In the genomic region with DNA sequence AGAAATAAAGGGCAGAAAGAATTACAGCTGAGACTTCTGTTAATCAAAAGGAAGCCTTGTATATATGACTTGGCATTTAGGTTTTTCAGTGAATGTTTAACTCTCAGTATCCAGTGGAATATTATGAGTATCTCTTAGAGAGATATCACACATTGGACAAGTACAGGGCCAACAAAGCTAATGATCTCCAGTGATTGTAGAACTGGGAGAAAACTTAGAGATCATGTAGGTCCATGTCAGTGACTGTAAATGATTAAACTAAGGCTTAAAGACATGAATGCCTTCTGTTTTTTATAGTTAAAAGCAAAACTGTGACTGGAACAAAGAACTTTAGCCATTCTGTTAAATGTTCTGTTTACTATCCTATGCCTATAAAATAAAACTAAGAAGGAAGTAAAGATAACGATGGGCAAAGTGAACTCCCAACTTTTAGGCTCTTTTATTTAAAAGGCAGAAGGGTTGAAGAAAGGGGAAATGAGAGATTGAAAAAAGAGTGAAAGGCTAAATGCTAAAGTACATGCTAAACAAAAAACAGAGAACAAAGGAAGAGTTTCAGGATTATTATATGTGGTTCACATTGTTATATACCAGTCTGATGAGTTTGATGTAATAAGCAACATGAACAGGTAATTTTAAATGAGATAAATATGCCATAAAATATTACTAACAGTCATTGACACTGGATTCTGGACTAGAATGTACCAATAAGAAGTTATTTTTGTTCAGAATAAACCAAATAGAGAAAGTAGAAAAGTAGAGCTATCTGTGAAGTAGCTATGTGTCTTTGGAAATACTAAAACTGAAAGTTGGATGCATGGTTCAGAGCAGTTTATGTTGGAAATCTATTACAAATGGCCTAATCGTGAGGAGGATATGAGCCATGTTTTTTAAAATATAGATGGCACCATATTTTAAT, we compare ENCODE assay signal across 11 cellular contexts. TPM values are rescaled to one million over a fixed set of nuclear protein-coding genes. Genes with fewer than 3 reads are reported as not detected.
A peak's percentile ranks its signal among the peaks of the same experiment; 100 is the strongest.
DNase-seq lines count a peak whose midpoint lies in the region; ATAC-seq, FAIRE-seq and TF ChIP-seq lines count a peak whose summit lies in the region.
"Had no signal": no experiment of that assay in that cellular context is flagged by ENCODE, and none has a peak within 500 bp of the region (broad histone marks: within the 10 kb centered on the region; RNA-seq: fewer than 3 reads in every experiment).

No MANE protein-coding gene starts in this region.

- H3K4me2 ChIP-seq in SK-N-SH, result no peak overlapping the region
- H3K4me2 ChIP-seq in MM.1S (ENCODE audit: low read depth, low read length), result no peak overlapping the region

- H4K20me1 ChIP-seq in SK-N-SH (ENCODE audit: insufficient read depth), result no peaks in the 10 kb centered on the region
- H4K20me1 ChIP-seq in MM.1S (ENCODE audit: insufficient read depth, low read length), result no peaks in the 10 kb centered on the region

- no peak for TF ChIP-seq EP300 in SK-N-SH (IDR thresholded peaks at IDR 0.05; ENCODE audit: borderline replicate concordance in 1 of 2, low read depth in 1 of 2, low read length in 1 of 2)
- no peak for TF ChIP-seq EP300 in gastroesophageal sphincter (IDR thresholded peaks at IDR 0.05)

- ATAC-seq in GM21423 (IDR thresholded peaks at IDR 0.05; ENCODE audit: unreplicated experiment), result peak; percentile 50
- ATAC-seq in HG03342 (IDR thresholded peaks at IDR 0.05; ENCODE audit: unreplicated experiment), result peak; percentile 45
- ATAC-seq in gastroesophageal sphincter, result no peak

- H3K27ac Mint-ChIP-seq in Calu3 (ENCODE audit: unreplicated experiment), result peak overlapping the region; percentile 11

- H3K4me3 Mint-ChIP-seq in Calu3 (ENCODE audit: low read depth, unreplicated experiment), result no peak overlapping the region
- H3K4me3 Mint-ChIP-seq: activated T-cell treated with anti-CD3 and anti-CD28 coated beads, Interleukin-2, amount 50 U/mL, for 4 hours had no signal

- peaks cover 16% of the 10 kb centered on the region for H3K4me1 Mint-ChIP-seq in Calu3 (ENCODE audit: low read depth, unreplicated experiment)

- peaks cover 13% of the 10 kb centered on the region for H3K36me3 Mint-ChIP-seq in Calu3 (ENCODE audit: insufficient read depth, unreplicated experiment)

- H3F3A ChIP-seq in SK-N-SH (replicated peaks; ENCODE audit: insufficient read depth) (peaks cover 6% of the 10 kb centered on the region), MM.1S (ENCODE audit: insufficient read depth, low read length) (no peaks in the 10 kb centered on the region)

- FAIRE-seq in colon (lab: Jason Lieb, UNC), result peak; percentile 92

- TF ChIP-seq RAD21 in SK-N-SH (IDR thresholded peaks at IDR 0.05; ENCODE audit: low read length), result no peak

- H3K27me3 Mint-ChIP-seq in Calu3 (ENCODE audit: unreplicated experiment), result no peaks in the 10 kb centered on the region

- 86% methylated on average over 2 of the region's 2 CpGs for WGBS in SK-N-SH (ENCODE audit: low lambda C conversion rate)
- WGBS in gastroesophageal sphincter (ENCODE audit: low coverage in 1 of 2), 2 donors, result 81 to 89% methylated on average over 1 to 2 of the region's 2 CpGs

- no peaks in the 10 kb centered on the region for H3K9me3 Mint-ChIP-seq in Calu3 (ENCODE audit: low read depth, unreplicated experiment)
- H3K9me3 Mint-ChIP-seq: activated T-cell treated with anti-CD3 and anti-CD28 coated beads, Interleukin-2, amount 50 U/mL, for 4 hours had no signal

- H3K9me2 ChIP-seq in SK-N-SH, result no peaks in the 10 kb centered on the region
- H3K9me2 ChIP-seq in MM.1S (replicated peaks; ENCODE audit: insufficient read depth, low read length), result no peaks in the 10 kb centered on the region

- BruUV-seq in Calu3 (replicated peaks; lab: Mats Ljungman, UMichigan), result no TSS peak

- intact Hi-C loops in Calu3 (cut with micrococcal nuclease; ENCODE audit: unreplicated experiment), result no loop called here

- no peaks in the 10 kb centered on the region for H3K79me2 ChIP-seq in SK-N-SH (ENCODE audit: insufficient read depth)
- H3K79me2 ChIP-seq in MM.1S (ENCODE audit: low read length), result no peaks in the 10 kb centered on the region

- H3K4me1 ChIP-seq in SK-N-SH (ENCODE audit: control insufficient read depth in 1 of 2, insufficient read depth in 2 of 2, low read depth in 1 of 2, low read length in 1 of 2), result peaks cover 0 to 1% of the 10 kb centered on the region in 2 experiments; a peak in 1 of 4 replicates
- H3K4me1 ChIP-seq in MM.1S (ENCODE audit: low read length), result peaks cover 7% of the 10 kb centered on the region
- H3K4me1 ChIP-seq in gastroesophageal sphincter, result no peaks in the 10 kb centered on the region

- TF ChIP-seq CTCF in Calu3 (IDR thresholded peaks at IDR 0.05; ENCODE audit: unreplicated experiment) (no peak), SK-N-SH (IDR thresholded peaks at IDR 0.05) (no peak), MM.1S (IDR thresholded peaks at IDR 0.05; ENCODE audit: low read length) (no peak), brain microvascular endothelial cell (IDR thresholded peaks at IDR 0.05; ENCODE audit: low read depth, low read length, missing control alignments) (no peak), gastroesophageal sphincter (IDR thresholded peaks at IDR 0.05) (no peak)

- H3K9ac ChIP-seq in SK-N-SH, result no peak overlapping the region
- no peak overlapping the region for H3K9ac ChIP-seq in MM.1S (ENCODE audit: low read length)

- no peaks in the 10 kb centered on the region for H3K27me3 ChIP-seq in SK-N-SH (ENCODE audit: insufficient read depth)
- no peaks in the 10 kb centered on the region for H3K27me3 ChIP-seq in MM.1S (replicated peaks; ENCODE audit: insufficient read depth, low read length)
- H3K27me3 ChIP-seq in brain microvascular endothelial cell (replicated peaks), result no peaks in the 10 kb centered on the region
- no peaks in the 10 kb centered on the region for H3K27me3 ChIP-seq in gastroesophageal sphincter

- no peaks in the 10 kb centered on the region for H3K9me3 ChIP-seq in SK-N-SH
- no peaks in the 10 kb centered on the region for H3K9me3 ChIP-seq in MM.1S (replicated peaks; ENCODE audit: insufficient read depth, low read length)
- H3K9me3 ChIP-seq in gastroesophageal sphincter, result no peaks in the 10 kb centered on the region

- H3K4me3 ChIP-seq in SK-N-SH (ENCODE audit: low read depth in 2 of 2, low read length in 1 of 2), result no peak overlapping the region
- no peak overlapping the region for H3K4me3 ChIP-seq in MM.1S (ENCODE audit: low read length)
- H3K4me3 ChIP-seq in brain microvascular endothelial cell (ENCODE audit: low read depth, low read length), result no peak overlapping the region
- H3K4me3 ChIP-seq in gastroesophageal sphincter, result no peak overlapping the region

- POLR2A ChIA-PET in SK-N-SH (lab: Yijun Ruan, JAX), result no interaction called here

- DNase-seq in Calu3 (no peak), SK-N-SH (no peak), MM.1S (no peak), brain microvascular endothelial cell (no peak)
- DNase-seq: activated T-cell treated with anti-CD3 and anti-CD28 coated beads, Interleukin-2, amount 50 U/mL, for 4 hours; T-helper 1 cell had no signal

- H3K27ac ChIP-seq in SK-N-SH (ENCODE audit: low read depth in 2 of 2, low read length in 1 of 2) (no peak overlapping the region), MM.1S (ENCODE audit: low read length) (no peak overlapping the region), brain microvascular endothelial cell (no peak overlapping the region), gastroesophageal sphincter (no peak overlapping the region)
- H3K27ac ChIP-seq: C4-2B had no signal

- H2AFZ ChIP-seq in SK-N-SH (ENCODE audit: low read depth) (no peak overlapping the region), MM.1S (ENCODE audit: low read length) (no peak overlapping the region)

- no peak for TF ChIP-seq POLR2A in gastroesophageal sphincter (IDR thresholded peaks at IDR 0.05)

- CTCF ChIA-PET in Calu3 (lab: Charles Lee), result no interaction called here
- CTCF ChIA-PET in SK-N-SH (lab: Yijun Ruan, JAX), result no interaction called here

- in situ Hi-C loops in brain microvascular endothelial cell (cut with HindIII; ENCODE audit: low pct_ligation_motif_present, low sequenced_read_pairs), result no loop called here

- H3K36me3 ChIP-seq in SK-N-SH (replicated peaks in 1 of 2; ENCODE audit: control insufficient read depth in 1 of 2, insufficient read depth in 2 of 2, low read length in 1 of 2) (peaks cover 37 to 40% of the 10 kb centered on the region in 2 experiments), MM.1S (replicated peaks; ENCODE audit: insufficient read depth, low read length) (0 out of 2 replicates have a peak, but pooled peaks cover 2% of the 10 kb centered on the region), brain microvascular endothelial cell (replicated peaks) (peaks cover 8% of the 10 kb centered on the region), gastroesophageal sphincter (peaks cover 5 to 77% of the 10 kb centered on the region in 2 donors)

TF ChIP-seq in SK-N-SH, 30 proteins besides CTCF, POLR2A, EP300 and RAD21 (continues in another document):
- no peak for TF ChIP-seq FOXJ3 (CRISPR knock-in tag; IDR thresholded peaks at IDR 0.05)
- TF ChIP-seq SMC3 (IDR thresholded peaks at IDR 0.05; ENCODE audit: low read depth, low read length), result no peak
- TF ChIP-seq SIN3A (IDR thresholded peaks at IDR 0.05; ENCODE audit: borderline replicate concordance, low read depth, low read length), result no peak
- TF ChIP-seq MXI1 (IDR thresholded peaks at IDR 0.05; ENCODE audit: low read depth, low read length), result no peak
- TF ChIP-seq GATA2 (CRISPR knock-in tag; IDR thresholded peaks at IDR 0.05), result no peak
- TF ChIP-seq JUND (IDR thresholded peaks at IDR 0.05), result no peak
- TF ChIP-seq FOXM1 (IDR thresholded peaks at IDR 0.05; ENCODE audit: low read depth), result no peak
- no peak for TF ChIP-seq EZH2phosphoT487 (IDR thresholded peaks at IDR 0.05; ENCODE audit: borderline replicate concordance, low read depth)
- TF ChIP-seq CHD2 (IDR thresholded peaks at IDR 0.05; ENCODE audit: low read length, partially characterized antibody), result no peak
- TF ChIP-seq RCOR1 (IDR thresholded peaks at IDR 0.05; ENCODE audit: low read length), result no peak
- no peak for TF ChIP-seq TAF1 (IDR thresholded peaks at IDR 0.05; ENCODE audit: borderline replicate concordance, low read depth, low read length)
- no peak for TF ChIP-seq USF1 (IDR thresholded peaks at IDR 0.05; ENCODE audit: borderline replicate concordance, low read depth)

RNA-seq across cellular contexts. Expression of gene TNFRSF11A, which starts 37.1 kb away (rescaled TPM):
- total RNA-seq in Calu3 (2022), result 94.6 and 126 TPM in 2 replicates
- 2.5 and 5.1 TPM in 2 replicates for polyA plus RNA-seq in SK-N-SH (2012; rRNA removed)
- polyA plus RNA-seq in SK-N-SH (2012; cell fraction: cytosol; rRNA removed), result 1.7 and 2.8 TPM in 2 replicates
- polyA plus RNA-seq in SK-N-SH (2012; cell fraction: nucleus; rRNA removed), result 2.4 and 4.0 TPM in 2 replicates
- total RNA-seq in gastroesophageal sphincter, result 1 to 10 TPM in 3 of 4 donors, under 1 TPM in 1; 0.31 to 7.5 (median 1.4) TPM

Comparison
In these comparisons a context has a peak if more than half of its experiments do, and no peak if none do; other contexts are left out.
1. RNA of gene TNFRSF11A, which starts 37.1 kb away (total RNA-seq): 94.6 to 126 TPM in Calu3; 0.31 to 7.5 TPM in gastroesophageal sphincter; every median in the first group is over 10 times any median in the second.